In the genomic region with DNA sequence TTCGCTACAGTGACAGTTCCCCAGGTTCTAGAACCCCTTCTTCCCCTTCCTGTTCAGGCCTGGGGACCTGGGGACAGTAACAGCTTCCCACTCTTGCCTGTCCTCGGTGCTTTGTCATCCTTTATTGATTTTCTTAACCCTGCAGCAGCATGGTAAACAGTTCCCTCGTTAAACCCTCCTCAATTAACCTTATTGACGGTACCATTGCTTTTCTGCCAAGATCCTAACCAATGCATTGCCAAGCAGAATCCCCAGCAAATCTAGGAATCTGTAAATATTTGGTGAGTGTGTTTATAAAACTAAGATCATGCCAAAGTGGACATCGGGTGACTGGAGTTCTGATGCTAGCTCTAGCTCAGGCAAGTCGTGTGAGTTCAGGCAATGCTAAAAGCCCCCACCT, we compare ENCODE assay signal across 16 cellular contexts.
DNase-seq lines count a peak whose midpoint lies in the region; ATAC-seq and TF ChIP-seq lines count a peak whose summit lies in the region.
"Had no signal": no experiment of that assay in that cellular context is flagged by ENCODE, and none has a peak within 500 bp of the region (broad histone marks: within the 10 kb centered on the region; RNA-seq: fewer than 3 reads in every experiment).

No MANE protein-coding gene starts in this region.

- H3K27me3 ChIP-seq in right lobe of liver, result peaks cover 0 to 8% of the 10 kb centered on the region in 2 donors
- H3K27me3 ChIP-seq: BLaER1 had no signal

- H3K36me3 ChIP-seq in right lobe of liver, result no peaks in the 10 kb centered on the region
- H3K36me3 ChIP-seq: BLaER1 had no signal

- WGBS in right lobe of liver (ENCODE audit: insufficient coverage, low coverage, low lambda C conversion rate, missing lambda C conversion rate), result 22% methylated on average over 5 of the region's 6 CpGs

- H3K4me3 Mint-ChIP-seq in brain, result no peak overlapping the region
- H3K4me3 Mint-ChIP-seq in activated naive CD4-positive, alpha-beta T cell treated with anti-CD3 and anti-CD28 coated beads, Interleukin-2, amount 10 ng/mL, durations not matched to agents 7 days and 5 days, result no peak overlapping the region
- H3K4me3 Mint-ChIP-seq: CD8-positive, alpha-beta memory T cell had no signal

- no peaks in the 10 kb centered on the region for H3K9me3 ChIP-seq in right lobe of liver
- H3K9me3 ChIP-seq: BLaER1, SK-N-SH had no signal

- DNase-seq in NCI-H146 treated with DMSO at 0.1 percent for 48 hours (lab: John Stamatoyannopoulos, UW; ENCODE audit: unreplicated experiment) (peak; percentile 62), right lobe of liver (no peak), COR-L47 (lab: John Stamatoyannopoulos, UW) (no peak), amniotic stem cell (lab: John Stamatoyannopoulos, UW) (no peak)
- DNase-seq in stimulated activated CD4-positive, alpha-beta T cell treated with anti-CD3 and anti-CD28 coated beads, Interleukin-2, amount 100 ng/mL, for 48 hours, result no peak
- no peak for DNase-seq in activated naive CD4-positive, alpha-beta T cell treated with anti-CD3 and anti-CD28 coated beads, Interleukin-2, amount 10 ng/mL, durations not matched to agents 7 days and 5 days
- DNase-seq: CD8-positive, alpha-beta memory T cell; GDM1; NCI-H1105; NCI-H82; SHP77; SK-N-SH had no signal

- H3K27me3 Mint-ChIP-seq in brain, result no peaks in the 10 kb centered on the region
- no peaks in the 10 kb centered on the region for H3K27me3 Mint-ChIP-seq in activated naive CD4-positive, alpha-beta T cell treated with anti-CD3 and anti-CD28 coated beads, Interleukin-2, amount 10 ng/mL, durations not matched to agents 7 days and 5 days

- H3K27ac ChIP-seq in C4-2B (peak overlapping the region; percentile 93), right lobe of liver (peak overlapping the region in 1 of 3 donors; percentile 58)
- H3K27ac ChIP-seq: BLaER1, KMS-11 had no signal

- no peak overlapping the region for H3K4me3 ChIP-seq in right lobe of liver
- H3K4me3 ChIP-seq: BLaER1 had no signal

- CTCF ChIA-PET in activated naive CD4-positive, alpha-beta T cell treated with anti-CD3 and anti-CD28 coated beads, Interleukin-2, amount 10 ng/mL, durations not matched to agents 7 days and 5 days (lab: Charles Lee), result no interaction called here

- TF ChIP-seq POLR2A in right lobe of liver (IDR thresholded peaks at IDR 0.05), result no peak

- TF ChIP-seq CTCF in C4-2B (conservative IDR thresholded peaks at IDR 0.05), result no peak
- no peak for TF ChIP-seq CTCF in brain (conservative IDR thresholded peaks at IDR 0.05)
- no peak for TF ChIP-seq CTCF in right lobe of liver (IDR thresholded peaks at IDR 0.05)

- ATAC-seq in right lobe of liver, result peak; percentile 77 to 94 (median 88)

- H3K27ac Mint-ChIP-seq in brain, result peak overlapping the region in 4 of 5 experiments; percentile 13 to 65 (median 38)
- H3K27ac Mint-ChIP-seq in activated naive CD4-positive, alpha-beta T cell treated with anti-CD3 and anti-CD28 coated beads, Interleukin-2, amount 10 ng/mL, durations not matched to agents 7 days and 5 days, result no peak overlapping the region
- H3K27ac Mint-ChIP-seq: CD8-positive, alpha-beta memory T cell had no signal

- H3K4me1 Mint-ChIP-seq in brain, result peaks cover 35% of the 10 kb centered on the region
- H3K4me1 Mint-ChIP-seq in activated naive CD4-positive, alpha-beta T cell treated with anti-CD3 and anti-CD28 coated beads, Interleukin-2, amount 10 ng/mL, durations not matched to agents 7 days and 5 days, result no peaks in the 10 kb centered on the region
- H3K4me1 Mint-ChIP-seq: CD8-positive, alpha-beta memory T cell had no signal

- intact Hi-C loops in right lobe of liver (cut with DNase I), result no loop called here

- H3K36me3 Mint-ChIP-seq in brain, result no peaks in the 10 kb centered on the region
- no peaks in the 10 kb centered on the region for H3K36me3 Mint-ChIP-seq in activated naive CD4-positive, alpha-beta T cell treated with anti-CD3 and anti-CD28 coated beads, Interleukin-2, amount 10 ng/mL, durations not matched to agents 7 days and 5 days
- H3K36me3 Mint-ChIP-seq: CD8-positive, alpha-beta memory T cell had no signal

- peaks cover 2 to 10% (median 2%) of the 10 kb centered on the region in 5 experiments for H3K9me3 Mint-ChIP-seq in brain
- H3K9me3 Mint-ChIP-seq in activated naive CD4-positive, alpha-beta T cell treated with anti-CD3 and anti-CD28 coated beads, Interleukin-2, amount 10 ng/mL, durations not matched to agents 7 days and 5 days, result no peaks in the 10 kb centered on the region

- peaks cover 0 to 21% (median 0%) of the 10 kb centered on the region in 4 donors for H3K4me1 ChIP-seq in right lobe of liver
